ENCODE assay signal across 9 cellular contexts in the genomic region with DNA sequence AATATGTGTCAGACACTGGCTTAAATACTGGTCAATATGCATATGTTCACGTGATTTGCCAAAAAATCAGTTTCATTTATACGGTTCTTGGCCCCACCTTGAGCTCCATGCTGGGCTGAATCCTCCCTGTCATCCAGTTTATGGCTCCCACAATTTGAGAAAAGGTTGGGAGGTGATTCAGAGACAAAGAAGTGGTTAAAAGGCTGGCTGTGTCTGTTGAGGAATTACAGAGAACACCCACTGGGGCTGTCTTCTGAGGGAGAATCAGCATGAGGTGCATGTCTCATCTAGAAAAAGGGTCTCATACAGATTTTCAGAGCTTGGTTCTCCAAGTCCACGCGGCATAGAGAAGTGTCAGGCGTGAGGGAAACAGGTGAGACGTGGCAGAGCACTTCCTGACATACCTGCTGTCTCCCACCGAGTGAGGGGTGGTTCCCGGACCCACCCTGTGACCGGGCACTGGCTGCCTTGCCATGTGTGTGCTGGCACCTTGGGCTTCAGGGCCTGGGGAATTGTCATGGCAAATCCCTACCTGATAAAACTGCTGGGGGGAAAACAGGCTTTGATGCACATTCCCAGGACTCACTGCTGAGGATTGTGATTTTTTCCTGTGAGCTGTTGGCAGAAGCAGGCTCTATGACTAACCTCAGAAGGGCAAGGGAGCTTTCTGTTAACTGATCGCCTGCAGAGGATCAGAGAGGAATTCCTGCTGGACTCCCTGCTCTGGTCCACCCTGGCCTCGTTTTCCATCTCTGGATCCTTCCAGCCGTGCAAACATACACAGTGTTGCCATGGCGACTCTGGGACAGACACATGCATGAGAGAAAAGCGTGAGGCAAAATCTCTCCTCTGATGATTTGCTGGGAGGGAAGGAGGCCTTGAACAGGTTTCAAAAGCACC.
DNase-seq lines count a peak whose midpoint lies in the region; ATAC-seq lines count a peak whose summit lies in the region.
"Had no signal": no experiment of that assay in that cellular context is flagged by ENCODE, and none has a peak within 500 bp of the region (broad histone marks: within the 10 kb centered on the region; RNA-seq: fewer than 3 reads in every experiment).

No MANE protein-coding gene starts in this region.

- no peak overlapping the region for H3K4me3 ChIP-seq in mesenchymal stem cell (ENCODE audit: insufficient read depth in 1 of 2, low read depth in 1 of 2, low read length in 2 of 2)
- no peak overlapping the region for H3K4me3 ChIP-seq in urinary bladder (ENCODE audit: low read depth, low read length)

- no peaks in the 10 kb centered on the region for H3K79me1 ChIP-seq in mesenchymal stem cell (replicated peaks; ENCODE audit: low read length, poor library complexity, severe bottlenecking)

- H3K27ac ChIP-seq in mesenchymal stem cell (ENCODE audit: low read length, poor library complexity, severe bottlenecking) (peak overlapping the region; percentile 63), urinary bladder (ENCODE audit: low read depth) (peak overlapping the region; percentile 75)
- H3K27ac ChIP-seq: C4-2B had no signal

- H2BK12ac ChIP-seq in mesenchymal stem cell (ENCODE audit: low read length in 2 of 2), result peak overlapping the region in 1 of 2 experiments; percentile 29

- H3K18ac ChIP-seq in mesenchymal stem cell (ENCODE audit: low read depth in 1 of 2, low read length in 2 of 2), result no peak overlapping the region

- H3K4me2 ChIP-seq in mesenchymal stem cell (ENCODE audit: low read length, poor library complexity, severe bottlenecking), result no peak overlapping the region

- no peak overlapping the region for H3K23ac ChIP-seq in mesenchymal stem cell (ENCODE audit: low read length in 2 of 2)

- 69% methylated on average over 14 of the region's 14 CpGs for WGBS in mesenchymal stem cell
- 48% methylated on average over 14 of the region's 14 CpGs for WGBS in urinary bladder

- DNase-seq in NCI-H2081 (lab: John Stamatoyannopoulos, UW), result peak; percentile 5 to 23
- no peak for DNase-seq in NCI-H2081 treated with DMSO at 0.1 percent for 48 hours (lab: John Stamatoyannopoulos, UW)
- peak; percentile 97 for DNase-seq in dedifferentiated amniotic fluid mesenchymal stem cell (ENCODE audit: extremely low spot score)
- peak; percentile 98 for DNase-seq in mesenchymal stem cell
- no peak for DNase-seq in GF-D8 (lab: John Stamatoyannopoulos, UW)

- H3K9me3 ChIP-seq in mesenchymal stem cell (ENCODE audit: control insufficient read depth, low read length), result peaks cover under 1% of the 10 kb centered on the region

- no peak overlapping the region for H3K14ac ChIP-seq in mesenchymal stem cell (ENCODE audit: low read length in 2 of 2)

- H2BK5ac ChIP-seq in mesenchymal stem cell (ENCODE audit: low read depth, low read length, poor library complexity, severe bottlenecking), result no peak overlapping the region

- no peak overlapping the region for H2AFZ ChIP-seq in mesenchymal stem cell (ENCODE audit: low read depth, low read length)

- no peaks in the 10 kb centered on the region for H3K27me3 ChIP-seq in mesenchymal stem cell (ENCODE audit: control insufficient read depth in 1 of 2, insufficient read depth in 1 of 2, low read length in 2 of 2)

- ATAC-seq in GM18870 (IDR thresholded peaks at IDR 0.05; ENCODE audit: unreplicated experiment) (no peak), GM21529 (IDR thresholded peaks at IDR 0.05; ENCODE audit: unreplicated experiment) (no peak)

- peak overlapping the region; percentile 75 for H4K8ac ChIP-seq in mesenchymal stem cell (ENCODE audit: low read length)

- H3K4ac ChIP-seq in mesenchymal stem cell (ENCODE audit: low read depth in 1 of 2, low read length in 2 of 2), result no peak overlapping the region

- peak overlapping the region; percentile 71 for H2AK5ac ChIP-seq in mesenchymal stem cell (ENCODE audit: low read length, severe bottlenecking)

- H3K4me1 ChIP-seq in mesenchymal stem cell (ENCODE audit: control insufficient read depth, insufficient read depth, low read depth, low read length), result peaks cover 27% of the 10 kb centered on the region
- H3K4me1 ChIP-seq in urinary bladder (ENCODE audit: insufficient read depth), result no peaks in the 10 kb centered on the region

- peak overlapping the region; percentile 83 for H4K91ac ChIP-seq in mesenchymal stem cell (ENCODE audit: low read length)

- no peak overlapping the region for H2BK15ac ChIP-seq in mesenchymal stem cell (ENCODE audit: low read depth, poor library complexity, severe bottlenecking)

- H3K36me3 ChIP-seq in mesenchymal stem cell (ENCODE audit: control insufficient read depth in 1 of 2, insufficient read depth in 2 of 2, low read depth in 1 of 2, low read length in 2 of 2) (no peaks in the 10 kb centered on the region), urinary bladder (ENCODE audit: insufficient read depth) (no peaks in the 10 kb centered on the region)

- H2BK120ac ChIP-seq in mesenchymal stem cell (ENCODE audit: low read depth, low read length), result no peak overlapping the region

- H3K9ac ChIP-seq in mesenchymal stem cell (ENCODE audit: low read length), result peak overlapping the region; percentile 79

Comparison
In these comparisons a context has a peak if more than half of its experiments do, and no peak if none do; other contexts are left out.
1. DNase-seq: peak in NCI-H2081 (2 of 2), dedifferentiated amniotic fluid mesenchymal stem cell (single experiment) and mesenchymal stem cell (single experiment); none in NCI-H2081 treated with DMSO at 0.1 percent for 48 hours (single experiment) and GF-D8 (single experiment).